In genomic region chr1:12600880-12601633, GRCh38 we compare ENCODE assay signal across 8 cellular contexts. TPM values are rescaled to one million over a fixed set of nuclear protein-coding genes. Genes with fewer than 3 reads are reported as not detected.
DNase-seq lines count a peak whose midpoint lies in the region; ATAC-seq, FAIRE-seq and TF ChIP-seq lines count a peak whose summit lies in the region.
"Had no signal": no experiment of that assay in that cellular context is flagged by ENCODE, and none has a peak within 500 bp of the region (broad histone marks: within the 10 kb centered on the region; RNA-seq: fewer than 3 reads in every experiment).

No MANE protein-coding gene starts in this region.

- no peak overlapping the region for H3K4me3 Mint-ChIP-seq in activated naive CD8-positive, alpha-beta T cell treated with anti-CD3 and anti-CD28 coated beads for 36 hours
- H3K4me3 Mint-ChIP-seq: activated B cell treated with CpG ODN at 0.5 μM for 24 hours had no signal

- no peaks in the 10 kb centered on the region for H3K9me3 Mint-ChIP-seq in activated naive CD8-positive, alpha-beta T cell treated with anti-CD3 and anti-CD28 coated beads for 36 hours
- H3K9me3 Mint-ChIP-seq: activated B cell treated with CpG ODN at 0.5 μM for 24 hours had no signal

- no peak overlapping the region for H3K4me3 ChIP-seq in kidney (ENCODE audit: low read length in 2 of 2)
- no peak overlapping the region for H3K4me3 ChIP-seq in testis

- no peaks in the 10 kb centered on the region for H3K27me3 Mint-ChIP-seq in activated naive CD8-positive, alpha-beta T cell treated with anti-CD3 and anti-CD28 coated beads for 36 hours

- ATAC-seq in HG03565 (IDR thresholded peaks at IDR 0.05; ENCODE audit: unreplicated experiment), result no peak
- ATAC-seq in HG03039 (IDR thresholded peaks at IDR 0.05; ENCODE audit: unreplicated experiment), result no peak

- H3K27ac Mint-ChIP-seq in activated naive CD8-positive, alpha-beta T cell treated with anti-CD3 and anti-CD28 coated beads for 36 hours, result peak overlapping the region; percentile 12
- H3K27ac Mint-ChIP-seq: activated B cell treated with CpG ODN at 0.5 μM for 24 hours had no signal

- H3K36me3 Mint-ChIP-seq in activated naive CD8-positive, alpha-beta T cell treated with anti-CD3 and anti-CD28 coated beads for 36 hours, result peaks cover 52% of the 10 kb centered on the region

- intact Hi-C loops in kidney (cut with DNase I) (no loop called here), testis (cut with DNase I; ENCODE audit: low total_unique reads) (no loop called here)

- no peak for TF ChIP-seq POLR2A in testis (IDR thresholded peaks at IDR 0.05)

- peak overlapping the region in 1 of 2 donors; percentile 4 for H3K9ac ChIP-seq in kidney (ENCODE audit: low read length in 2 of 2)

- H3K4me1 Mint-ChIP-seq in activated naive CD8-positive, alpha-beta T cell treated with anti-CD3 and anti-CD28 coated beads for 36 hours, result peaks cover 83% of the 10 kb centered on the region

- FAIRE-seq in kidney (lab: Jason Lieb, UNC), result no peak

- H3K36me3 ChIP-seq in kidney (ENCODE audit: control insufficient read depth in 1 of 2, insufficient read depth in 2 of 2, low read length in 2 of 2) (peaks cover 4 to 8% of the 10 kb centered on the region in 2 donors), testis (ENCODE audit: low read depth, missing control alignments) (no peaks in the 10 kb centered on the region)

- H3K27me3 ChIP-seq in testis, result no peaks in the 10 kb centered on the region

- TF ChIP-seq CTCF in GM12873 (IDR thresholded peaks at IDR 0.05; ENCODE audit: insufficient read depth, low read depth, low read length, missing control alignments) (peak; percentile 67), kidney (IDR thresholded peaks at IDR 0.05; ENCODE audit: borderline replicate concordance, extremely low read depth, insufficient read depth) (peak; percentile 50), testis (IDR thresholded peaks at IDR 0.05) (peak in 2 of 3 experiments; percentile 10 to 12)

- peak; percentile 51 for DNase-seq in OCI-M1 (lab: John Stamatoyannopoulos, UW)
- DNase-seq in activated naive CD8-positive, alpha-beta T cell treated with anti-CD3 and anti-CD28 coated beads for 36 hours, result peak; percentile 52
- no peak for DNase-seq in kidney
- no peak for DNase-seq in testis
- DNase-seq: activated B cell treated with CpG ODN at 0.5 μM for 24 hours had no signal

- H3K4me1 ChIP-seq in kidney (ENCODE audit: control insufficient read depth in 1 of 2, insufficient read depth in 1 of 2, low read depth in 1 of 2, low read length in 2 of 2), result peaks cover 77 to 80% of the 10 kb centered on the region in 2 donors
- H3K4me1 ChIP-seq in testis, result peaks cover 5% of the 10 kb centered on the region

- peak overlapping the region; percentile 76 to 95 for H3K27ac ChIP-seq in kidney (ENCODE audit: low read depth in 2 of 2, low read length in 2 of 2)
- no peak overlapping the region for H3K27ac ChIP-seq in testis

- WGBS in testis, 2 donors, result 75 to 80% methylated on average over 7 to 9 of the region's 9 CpGs

- H3K9me3 ChIP-seq in kidney (ENCODE audit: control insufficient read depth in 1 of 2, low read length in 2 of 2) (no peaks in the 10 kb centered on the region), testis (no peaks in the 10 kb centered on the region)

RNA-seq across cellular contexts. Expression of gene DHRS3, which starts 17.0 kb away (rescaled TPM):
- 100 to 1,000 TPM; 163 to 167 TPM for total RNA-seq in activated naive CD8-positive, alpha-beta T cell treated with anti-CD3 and anti-CD28 coated beads for 36 hours
- total RNA-seq in kidney (44.8 TPM), testis (10 to 100 TPM; 27.1 to 30.2 TPM)
- polyA plus RNA-seq in kidney (ENCODE audit: insufficient read depth, low read depth, low replicate concordance) (97.1 TPM), testis (ENCODE audit: insufficient read depth, low read depth, low replicate concordance) (38.7 TPM)

RNA-seq across cellular contexts. Expression of gene AADACL4, which starts 42.8 kb away (rescaled TPM):
- total RNA-seq in activated naive CD8-positive, alpha-beta T cell treated with anti-CD3 and anti-CD28 coated beads for 36 hours, result not detected
- total RNA-seq in kidney (0.16 TPM), testis (not detected)
- polyA plus RNA-seq in kidney (ENCODE audit: insufficient read depth, low read depth, low replicate concordance) (0.58 TPM), testis (ENCODE audit: insufficient read depth, low read depth, low replicate concordance) (0.66 TPM)
- total RNA-seq: activated B cell treated with CpG ODN at 0.5 μM for 24 hours had no signal

Comparison
In these comparisons a context has a peak if more than half of its experiments do, and no peak if none do; other contexts are left out.
1. CTCF ChIP-seq: peak in every context shown above with its lines; median percentile 67 in GM12873; 50 in kidney; 11 in testis.
2. DNase-seq: peak in OCI-M1 (single experiment) and activated naive CD8-positive, alpha-beta T cell treated with anti-CD3 and anti-CD28 coated beads for 36 hours (single experiment); none in kidney (single experiment) and testis (single experiment).
3. H3K27ac ChIP-seq: peak in kidney (2 of 2); none in testis (0 of 2).